19 cellular contexts compared by ENCODE assay signal in the genomic region with DNA sequence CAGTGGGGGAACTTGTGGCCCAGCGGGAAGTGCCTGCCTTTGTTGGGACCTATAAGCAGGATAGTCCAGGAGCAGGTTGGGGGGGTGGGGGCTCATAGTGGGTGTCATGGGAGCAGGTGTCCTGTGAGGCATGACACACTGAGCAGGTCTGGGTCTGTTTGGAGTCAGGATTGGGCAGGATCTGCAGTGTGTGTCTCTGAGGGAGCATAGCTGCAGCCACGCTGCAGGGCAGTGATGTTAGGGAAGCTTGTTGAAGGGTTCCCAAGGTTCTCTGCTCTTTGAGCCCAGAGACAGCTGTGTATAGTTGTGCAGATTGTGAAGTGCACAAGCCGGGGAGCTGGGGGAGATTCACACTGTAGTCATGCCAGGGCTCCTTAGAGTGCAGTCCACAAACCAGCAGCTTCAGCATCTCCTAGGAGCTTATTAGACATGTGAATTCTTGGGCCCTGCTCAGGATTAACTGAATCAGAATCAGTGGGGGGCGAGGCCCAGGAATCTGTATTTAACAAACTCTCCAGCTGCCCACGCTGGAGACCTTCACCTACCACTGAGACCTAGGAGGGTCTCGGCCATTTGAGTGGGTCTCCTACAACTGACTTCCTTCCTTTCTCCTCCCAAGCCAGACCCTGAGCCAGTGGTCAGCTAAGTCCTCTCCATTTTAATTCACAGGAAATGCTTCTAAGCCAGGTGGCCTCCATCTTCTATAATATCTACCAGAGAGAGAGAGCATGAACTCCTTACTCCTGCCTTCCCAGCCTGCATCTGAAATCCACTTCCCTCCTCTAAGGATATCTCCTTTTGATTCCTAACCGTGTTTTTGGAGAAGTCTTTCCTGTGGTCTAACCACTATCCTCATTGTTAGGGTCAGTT. TPM values are rescaled to one million over a fixed set of nuclear protein-coding genes. Genes with fewer than 3 reads are reported as not detected.
DNase-seq lines count a peak whose midpoint lies in the region; ATAC-seq and TF ChIP-seq lines count a peak whose summit lies in the region.
"Had no signal": no experiment of that assay in that cellular context is flagged by ENCODE, and none has a peak within 500 bp of the region (broad histone marks: within the 10 kb centered on the region; RNA-seq: fewer than 3 reads in every experiment).

No MANE protein-coding gene starts in this region.

- H4K8ac ChIP-seq in H9 (replicated peaks; ENCODE audit: insufficient read length, low read depth, low read length): no peak overlapping the region

- no peak overlapping the region for H4K91ac ChIP-seq in H9 (ENCODE audit: insufficient read length, low read depth, low read length)

- H3K9ac ChIP-seq in H9 (ENCODE audit: extremely low read depth, insufficient read length, low read length) (no peak overlapping the region), iPS-18a (ENCODE audit: low read length) (no peak overlapping the region)

- H3K4me1 Mint-ChIP-seq in T-helper 2 cell treated with Interferon-gamma antibody and Interleukin-4, amounts not matched to agents 5 μg/mL and 100 μg/mL, for 36 hours (ENCODE audit: low read depth): peaks cover 17% of the 10 kb centered on the region
- H3K4me1 Mint-ChIP-seq in H9: peaks cover 15 to 35% of the 10 kb centered on the region in 2 experiments
- H3K4me1 Mint-ChIP-seq in activated T-helper 2 cell treated with anti-CD3 and anti-CD28 coated beads, Interferon-gamma antibody, Interleukin-2, Interleukin-4, amounts not matched to agents 10 μg/mL and 5 μg/mL and 100 μg/mL, durations not matched to agents 14 hours and 24 hours and 36 hours (ENCODE audit: low read depth): peaks cover 22% of the 10 kb centered on the region

- no peak overlapping the region for H3K18ac ChIP-seq in H9 (ENCODE audit: insufficient read length, low read depth, low read length)

- H2BK15ac ChIP-seq in H9 (ENCODE audit: low read depth, low read length): no peak overlapping the region

- H3K4me1 ChIP-seq in H9 (ENCODE audit: insufficient read depth, low read length) (no peaks in the 10 kb centered on the region), iPS-18a (ENCODE audit: control insufficient read depth, low read depth, low read length) (peaks cover 9% of the 10 kb centered on the region)
- H3K4me1 ChIP-seq: colonic mucosa had no signal

- no peaks in the 10 kb centered on the region for H4K20me1 ChIP-seq in H9 (ENCODE audit: control insufficient read depth, insufficient read depth, insufficient read length)

- no peak overlapping the region for H2BK12ac ChIP-seq in H9 (ENCODE audit: insufficient read length, low read depth, low read length)

- no peaks in the 10 kb centered on the region for H3K79me2 ChIP-seq in H9 (ENCODE audit: insufficient read depth, low read length)

- H3K4ac ChIP-seq in H9 (ENCODE audit: low read depth, low read length): no peak overlapping the region

- H4K5ac ChIP-seq in H9 (ENCODE audit: insufficient read length, low read depth, low read length): no peak overlapping the region

- H3K27me3 ChIP-seq in H9 (ENCODE audit: insufficient read depth, low read length) (peaks cover 71% of the 10 kb centered on the region), iPS-18a (ENCODE audit: control insufficient read depth, insufficient read depth, low read length) (peaks cover 86% of the 10 kb centered on the region)

- intact Hi-C loops in activated T-helper 2 cell treated with anti-CD3 and anti-CD28 coated beads, Interferon-gamma antibody, Interleukin-2, Interleukin-4, amounts not matched to agents 10 μg/mL and 5 μg/mL and 100 μg/mL, durations not matched to agents 14 hours and 24 hours and 36 hours (cut with micrococcal nuclease): loop anchor here (2.0 kb wide), 1 partner anchor 13 kb away; no protein-coding TSS in a partner anchor
- intact Hi-C loops in left ventricle myocardium superior (cut with micrococcal nuclease): no loop called here

- H3K27ac ChIP-seq in H9 (ENCODE audit: insufficient read length, low read depth, low read length) (no peak overlapping the region), iPS-18a (ENCODE audit: low read length) (no peak overlapping the region)
- H3K27ac ChIP-seq: 22Rv1, colonic mucosa, Peyer's patch, SK-N-MC had no signal

- no peaks in the 10 kb centered on the region for H3K79me1 ChIP-seq in H9 (ENCODE audit: insufficient read depth, low read depth, low read length, poor library complexity, severe bottlenecking)

- DNase-seq in T-helper 2 cell treated with Interferon-gamma antibody and Interleukin-4, amounts not matched to agents 5 μg/mL and 100 μg/mL, for 36 hours (ENCODE audit: low spot score): no peak
- DNase-seq in T-helper 2 cell (no peak), H9 (no peak), left ventricle myocardium superior (no peak)
- no peak for DNase-seq in activated T-helper 2 cell treated with anti-CD3 and anti-CD28 coated beads, Interferon-gamma antibody, Interleukin-2, Interleukin-4, amounts not matched to agents 10 μg/mL and 5 μg/mL and 100 μg/mL, durations not matched to agents 14 hours and 24 hours and 36 hours (ENCODE audit: low spot score)
- no peak for DNase-seq in effector CD4-positive, alpha-beta T cell
- DNase-seq: NCI-H1417 treated with DMSO at 0.1 percent for 48 hours, NCI-H510A had no signal

- no peaks in the 10 kb centered on the region for H3K9me3 Mint-ChIP-seq in T-helper 2 cell treated with Interferon-gamma antibody and Interleukin-4, amounts not matched to agents 5 μg/mL and 100 μg/mL, for 36 hours
- no peaks in the 10 kb centered on the region; a peak in 1 of 5 replicates for H3K9me3 Mint-ChIP-seq in H9
- H3K9me3 Mint-ChIP-seq in activated T-helper 2 cell treated with anti-CD3 and anti-CD28 coated beads, Interferon-gamma antibody, Interleukin-2, Interleukin-4, amounts not matched to agents 10 μg/mL and 5 μg/mL and 100 μg/mL, durations not matched to agents 14 hours and 24 hours and 36 hours: no peaks in the 10 kb centered on the region
- H3K9me3 Mint-ChIP-seq: nephron, type B pancreatic cell had no signal

- no peak overlapping the region for H2BK20ac ChIP-seq in H9 (ENCODE audit: low read depth, low read length, poor library complexity, severe bottlenecking)

- no CpG with 5 or more reads among the region's 7 CpGs for WGBS in H9 (ENCODE audit: extremely low coverage, insufficient read length, low lambda C conversion rate)

- H3K14ac ChIP-seq in H9 (ENCODE audit: insufficient read depth, low read length): no peak overlapping the region

- peak overlapping the region; percentile 0 for H3K4me3 Mint-ChIP-seq in T-helper 2 cell treated with Interferon-gamma antibody and Interleukin-4, amounts not matched to agents 5 μg/mL and 100 μg/mL, for 36 hours
- H3K4me3 Mint-ChIP-seq in H9: peak overlapping the region; percentile 51 to 78; a peak in 4 of 5 replicates
- H3K4me3 Mint-ChIP-seq in activated T-helper 2 cell treated with anti-CD3 and anti-CD28 coated beads, Interferon-gamma antibody, Interleukin-2, Interleukin-4, amounts not matched to agents 10 μg/mL and 5 μg/mL and 100 μg/mL, durations not matched to agents 14 hours and 24 hours and 36 hours (ENCODE audit: low read depth): no peak overlapping the region

- no peak overlapping the region for H3T11ph ChIP-seq in H9 (ENCODE audit: low read length)

- H3K9me3 ChIP-seq in H9 (ENCODE audit: control insufficient read depth, low read depth, low read length): no peaks in the 10 kb centered on the region
- H3K9me3 ChIP-seq in iPS-18a (ENCODE audit: control insufficient read depth, low read depth, low read length): no peaks in the 10 kb centered on the region
- H3K9me3 ChIP-seq: colonic mucosa, Peyer's patch had no signal

- H3K27me3 Mint-ChIP-seq in T-helper 2 cell treated with Interferon-gamma antibody and Interleukin-4, amounts not matched to agents 5 μg/mL and 100 μg/mL, for 36 hours (ENCODE audit: low read depth): peaks cover 42% of the 10 kb centered on the region
- peaks cover 98% of the 10 kb centered on the region for H3K27me3 Mint-ChIP-seq in H9 (ENCODE audit: low read depth)
- H3K27me3 Mint-ChIP-seq in activated T-helper 2 cell treated with anti-CD3 and anti-CD28 coated beads, Interferon-gamma antibody, Interleukin-2, Interleukin-4, amounts not matched to agents 10 μg/mL and 5 μg/mL and 100 μg/mL, durations not matched to agents 14 hours and 24 hours and 36 hours (ENCODE audit: low read depth): peaks cover 47% of the 10 kb centered on the region

- no peak overlapping the region for H2BK120ac ChIP-seq in H9 (ENCODE audit: low read depth, low read length, poor library complexity, severe bottlenecking)

- no peaks in the 10 kb centered on the region for H3K36me3 Mint-ChIP-seq in T-helper 2 cell treated with Interferon-gamma antibody and Interleukin-4, amounts not matched to agents 5 μg/mL and 100 μg/mL, for 36 hours (ENCODE audit: low read depth)
- no peaks in the 10 kb centered on the region for H3K36me3 Mint-ChIP-seq in H9 (ENCODE audit: insufficient read depth in 1 of 3, low read depth in 3 of 3)
- no peaks in the 10 kb centered on the region for H3K36me3 Mint-ChIP-seq in activated T-helper 2 cell treated with anti-CD3 and anti-CD28 coated beads, Interferon-gamma antibody, Interleukin-2, Interleukin-4, amounts not matched to agents 10 μg/mL and 5 μg/mL and 100 μg/mL, durations not matched to agents 14 hours and 24 hours and 36 hours (ENCODE audit: low read depth)

- no peaks in the 10 kb centered on the region for H3K36me3 ChIP-seq in iPS-18a (ENCODE audit: control insufficient read depth, low read depth, low read length)
- H3K36me3 ChIP-seq: colonic mucosa, Peyer's patch had no signal

- H3K56ac ChIP-seq in H9 (ENCODE audit: insufficient read length, low read depth, low read length): no peak overlapping the region

- no peak overlapping the region for H2AK5ac ChIP-seq in H9 (ENCODE audit: insufficient read length, low read length)

- H3K4me2 ChIP-seq in H9 (ENCODE audit: insufficient read depth, insufficient read length, low read length): peak overlapping the region; percentile 68

- no peak for TF ChIP-seq CTCF in H9 (conservative IDR thresholded peaks at IDR 0.05)

- peak overlapping the region; percentile 50 for H3K4me3 ChIP-seq in iPS-18a (ENCODE audit: low read length)
- H3K4me3 ChIP-seq: colonic mucosa, Peyer's patch, SK-N-MC had no signal

- H3K27ac Mint-ChIP-seq in T-helper 2 cell treated with Interferon-gamma antibody and Interleukin-4, amounts not matched to agents 5 μg/mL and 100 μg/mL, for 36 hours: no peak overlapping the region
- no peak overlapping the region for H3K27ac Mint-ChIP-seq in H9
- peak overlapping the region; percentile 47 for H3K27ac Mint-ChIP-seq in activated T-helper 2 cell treated with anti-CD3 and anti-CD28 coated beads, Interferon-gamma antibody, Interleukin-2, Interleukin-4, amounts not matched to agents 10 μg/mL and 5 μg/mL and 100 μg/mL, durations not matched to agents 14 hours and 24 hours and 36 hours
- H3K27ac Mint-ChIP-seq: nephron, type B pancreatic cell had no signal

- H3K23me2 ChIP-seq in H9 (ENCODE audit: insufficient read length, low read depth, low read length, poor library complexity, severe bottlenecking): peaks cover 12% of the 10 kb centered on the region

- H2AFZ ChIP-seq in H9 (ENCODE audit: low read length): no peak overlapping the region

- ATAC-seq in HG03108 (IDR thresholded peaks at IDR 0.05; ENCODE audit: unreplicated experiment) (no peak), left ventricle myocardium superior (no peak)

- no peak overlapping the region for H3K23ac ChIP-seq in H9 (ENCODE audit: insufficient read length, low read depth, low read length)

- H2BK5ac ChIP-seq in H9 (ENCODE audit: insufficient read length, low read length): no peak overlapping the region

RNA-seq across cellular contexts. Expression of a gene that starts 11.1 kb away (rescaled TPM):
- not detected in 2 replicates for total RNA-seq in H9 (2021)
- total RNA-seq in activated T-helper 2 cell treated with anti-CD3 and anti-CD28 coated beads, Interferon-gamma antibody, Interleukin-2, Interleukin-4, amounts not matched to agents 10 μg/mL and 5 μg/mL and 100 μg/mL, durations not matched to agents 14 hours and 24 hours and 36 hours: 1.1 and 1.4 TPM in 2 replicates
- 0.72 TPM for total RNA-seq in left ventricle myocardium superior
- total RNA-seq: colonic mucosa, fibroblast of lung, glomerular endothelial cell, left colon, Peyer's patch had no signal

RNA-seq across cellular contexts. Expression of a gene that starts 12.8 kb away (rescaled TPM):
- total RNA-seq in H9 (2021): 0.13 and 0.24 TPM in 2 replicates
- 252 and 253 TPM in 2 replicates for total RNA-seq in activated T-helper 2 cell treated with anti-CD3 and anti-CD28 coated beads, Interferon-gamma antibody, Interleukin-2, Interleukin-4, amounts not matched to agents 10 μg/mL and 5 μg/mL and 100 μg/mL, durations not matched to agents 14 hours and 24 hours and 36 hours
- total RNA-seq in left ventricle myocardium superior: 0.69 TPM
- total RNA-seq: fibroblast of lung had no signal

RNA-seq across cellular contexts. Expression of a gene that starts 31.2 kb away (rescaled TPM):
- 2.0 and 2.5 TPM in 2 replicates for total RNA-seq in H9 (2021)
- total RNA-seq in activated T-helper 2 cell treated with anti-CD3 and anti-CD28 coated beads, Interferon-gamma antibody, Interleukin-2, Interleukin-4, amounts not matched to agents 10 μg/mL and 5 μg/mL and 100 μg/mL, durations not matched to agents 14 hours and 24 hours and 36 hours: 453 and 474 TPM in 2 replicates
- total RNA-seq in left ventricle myocardium superior: 1.0 TPM
- total RNA-seq: fibroblast of lung had no signal

RNA-seq across cellular contexts. Expression of a gene that starts 45.7 kb away (rescaled TPM):
- total RNA-seq in H9 (2021) (0.31 and 0.39 TPM in 2 replicates), left ventricle myocardium superior (8.2 TPM)
- total RNA-seq in activated T-helper 2 cell treated with anti-CD3 and anti-CD28 coated beads, Interferon-gamma antibody, Interleukin-2, Interleukin-4, amounts not matched to agents 10 μg/mL and 5 μg/mL and 100 μg/mL, durations not matched to agents 14 hours and 24 hours and 36 hours: 0.55 and 0.80 TPM in 2 replicates

Comparison
In these comparisons a context has a peak if more than half of its experiments do, and no peak if none do; other contexts are left out.
1. RNA of a gene that starts 12.8 kb away (total RNA-seq): 252 to 253 TPM in activated T-helper 2 cell treated with anti-CD3 and anti-CD28 coated beads, Interferon-gamma antibody, Interleukin-2, Interleukin-4, amounts not matched to agents 10 μg/mL and 5 μg/mL and 100 μg/mL, durations not matched to agents 14 hours and 24 hours and 36 hours; 0.69 TPM in left ventricle myocardium superior (single experiment) and 0.13 to 0.24 TPM in H9; every median in the first group is over 100 times any median in the second.
2. RNA of a gene that starts 31.2 kb away (total RNA-seq): 453 to 474 TPM in activated T-helper 2 cell treated with anti-CD3 and anti-CD28 coated beads, Interferon-gamma antibody, Interleukin-2, Interleukin-4, amounts not matched to agents 10 μg/mL and 5 μg/mL and 100 μg/mL, durations not matched to agents 14 hours and 24 hours and 36 hours; 2.0 to 2.5 TPM in H9 and 1.0 TPM in left ventricle myocardium superior (single experiment); every median in the first group is over 100 times any median in the second.